In genomic region chr12:104665296-104665695, GRCh38 we compare ENCODE assay signal across 20 cellular contexts.
DNase-seq lines count a peak whose midpoint lies in the region; ATAC-seq and TF ChIP-seq lines count a peak whose summit lies in the region.
"Had no signal": no experiment of that assay in that cellular context is flagged by ENCODE, and none has a peak within 500 bp of the region (broad histone marks: within the 10 kb centered on the region; RNA-seq: fewer than 3 reads in every experiment).

No MANE protein-coding gene starts in this region.

- TF ChIP-seq CTCF in GM13976 (IDR thresholded peaks at IDR 0.05; ENCODE audit: borderline replicate concordance, control extremely low read depth, extremely low read depth, insufficient read depth, missing control alignments) = no peak

- peak; percentile 38 for DNase-seq in activated CD4-positive, alpha-beta T cell treated with anti-CD3 and anti-CD28 coated beads for 48 hours
- no peak for DNase-seq in activated CD4-positive, alpha-beta T cell treated with anti-CD3 and anti-CD28 coated beads, Interleukin-2, amount 50 U/mL, for 1 hour
- peak; percentile 22 for DNase-seq in stimulated activated CD4-positive, alpha-beta T cell treated with anti-CD3 and anti-CD28 coated beads, Interleukin-4, amount 100 ng/mL, for 24 hours
- no peak for DNase-seq in stimulated activated CD4-positive, alpha-beta T cell treated with anti-CD3 and anti-CD28 coated beads, Interleukin-2, amount 100 ng/mL, for 24 hours
- DNase-seq in kidney tubule cell (ENCODE audit: low spot score) (peak; percentile 26), GM13976 (ENCODE audit: low spot score) (no peak), activated gamma-delta T cell treated with Interleukin-2 at 50 U/mL for 16 hours (no peak)
- DNase-seq: brain microvascular endothelial cell, colonic mucosa, endodermal cell, kidney glomerular epithelial cell, NCI-H1105, NCI-H2081 treated with DMSO at 0.1 percent for 48 hours, NCI-H524 treated with DMSO at 0.1 percent for 48 hours, RPMI8226, SK-N-SH, stomach, T1000 had no signal

- no peak for ATAC-seq in GM19395 (IDR thresholded peaks at IDR 0.05; ENCODE audit: unreplicated experiment)
- ATAC-seq: right cardiac atrium had no signal

- in situ Hi-C loops in GM13976 (cut with MboI; ENCODE audit: low sequenced_read_pairs, unreplicated experiment) = no loop called here

Comparison
In these comparisons a context has a peak if more than half of its experiments do, and no peak if none do; other contexts are left out.
1. DNase-seq: peak in activated CD4-positive, alpha-beta T cell treated with anti-CD3 and anti-CD28 coated beads for 48 hours (single experiment), stimulated activated CD4-positive, alpha-beta T cell treated with anti-CD3 and anti-CD28 coated beads, Interleukin-4, amount 100 ng/mL, for 24 hours (single experiment) and kidney tubule cell (single experiment); none in activated CD4-positive, alpha-beta T cell treated with anti-CD3 and anti-CD28 coated beads, Interleukin-2, amount 50 U/mL, for 1 hour (single experiment), stimulated activated CD4-positive, alpha-beta T cell treated with anti-CD3 and anti-CD28 coated beads, Interleukin-2, amount 100 ng/mL, for 24 hours (0 of 2), GM13976 (single experiment) and activated gamma-delta T cell treated with Interleukin-2 at 50 U/mL for 16 hours (single experiment).